In the genomic region with DNA sequence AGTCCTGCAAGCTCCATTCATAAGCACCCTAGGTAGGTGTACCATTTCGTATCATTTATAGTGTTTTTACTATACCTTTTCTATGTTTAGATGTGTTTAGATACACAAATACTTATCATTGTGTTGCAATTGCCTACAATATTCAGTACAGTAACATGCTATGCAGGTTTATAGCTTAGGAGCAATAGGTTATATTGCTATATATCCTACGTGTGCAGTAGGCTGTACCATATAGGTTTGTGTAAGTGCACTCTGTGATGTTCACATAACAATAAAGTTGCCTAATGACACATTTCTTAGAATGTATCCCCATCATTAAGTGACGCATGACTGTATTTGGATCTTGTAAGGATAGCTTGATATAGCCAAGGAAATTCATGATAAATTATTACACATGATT, we compare ENCODE assay signal across 17 cellular contexts.
"Had no signal": no experiment of that assay in that cellular context is flagged by ENCODE, and none has a peak within 500 bp of the region (broad histone marks: within the 10 kb centered on the region; RNA-seq: fewer than 3 reads in every experiment).

No MANE protein-coding gene starts in this region.

- H3K27ac Mint-ChIP-seq: mesothelial cell of epicardium; naive thymus-derived CD8-positive, alpha-beta T cell had no signal

- H3K4me1 Mint-ChIP-seq: mesothelial cell of epicardium; naive thymus-derived CD8-positive, alpha-beta T cell had no signal

- H3K4me1 ChIP-seq: esophagus muscularis mucosa, foreskin keratinocyte, gastroesophageal sphincter, heart right ventricle, left lung, lower lobe of right lung had no signal

- ATAC-seq: foreskin keratinocyte; gastroesophageal sphincter; heart right ventricle; left ventricle myocardium superior; lower lobe of right lung; naive thymus-derived CD8-positive, alpha-beta T cell had no signal

- H3K4me3 ChIP-seq: coronary artery, dorsolateral prefrontal cortex, esophagus muscularis mucosa, gastroesophageal sphincter, heart right ventricle, left lung, lower lobe of right lung had no signal

- H3K9me3 ChIP-seq: esophagus muscularis mucosa, gastroesophageal sphincter, heart right ventricle, left lung, lower lobe of right lung had no signal

- H3K36me3 ChIP-seq: esophagus muscularis mucosa, gastroesophageal sphincter, heart right ventricle, left lung, lower lobe of right lung had no signal

- H3K36me3 Mint-ChIP-seq: mesothelial cell of epicardium; naive thymus-derived CD8-positive, alpha-beta T cell had no signal

- DNase-seq: dermis blood vessel endothelial cell; dorsolateral prefrontal cortex; effector CD4-positive, alpha-beta T cell; effector memory CD4-positive, alpha-beta T cell; foreskin keratinocyte; head of caudate nucleus; heart right ventricle; hippocampal formation; left lung; left ventricle myocardium superior; lower lobe of right lung; mesenchymal stem cell; naive thymus-derived CD8-positive, alpha-beta T cell had no signal

- H3K9me3 Mint-ChIP-seq: mesothelial cell of epicardium had no signal

- H3K4me3 Mint-ChIP-seq: mesothelial cell of epicardium; naive thymus-derived CD8-positive, alpha-beta T cell had no signal
